19 cellular contexts compared by ENCODE assay signal in genomic region chr5:157481666-157482065, GRCh38.
"Had no signal": no experiment of that assay in that cellular context is flagged by ENCODE, and none has a peak within 500 bp of the region (broad histone marks: within the 10 kb centered on the region; RNA-seq: fewer than 3 reads in every experiment).

No MANE protein-coding gene starts in this region.

- H3K36me3 Mint-ChIP-seq: activated naive CD8-positive, alpha-beta T cell treated with anti-CD3 and anti-CD28 coated beads for 36 hours had no signal

- H3K27ac ChIP-seq: cardiac muscle cell, lower lobe of right lung, SJSA1, tibial artery had no signal

- H3K27me3 ChIP-seq: cardiac muscle cell, SJSA1, tibial artery had no signal

- H3K27ac Mint-ChIP-seq: activated naive CD8-positive, alpha-beta T cell treated with anti-CD3 and anti-CD28 coated beads for 36 hours; nephron had no signal

- DNase-seq: activated CD4-positive, CD25-positive, alpha-beta regulatory T cell; activated CD8-positive, alpha-beta memory T cell treated with anti-CD3 and anti-CD28 coated beads, Interleukin-2, amount 10 ng/mL, durations not matched to agents 7 days and 5 days; activated gamma-delta T cell treated with Interleukin-2 at 50 U/mL for 16 hours; activated naive CD8-positive, alpha-beta T cell treated with anti-CD3 and anti-CD28 coated beads for 36 hours; activated T-cell treated with anti-CD3 and anti-CD28 coated beads, Interleukin-2, amount 50 U/mL, for 1 hour; amniotic stem cell; hippocampal formation; left colon; lower lobe of right lung; nucleus accumbens; stimulated activated CD4-positive, alpha-beta T cell treated with anti-CD3 and anti-CD28 coated beads, Interleukin-4, amount 100 ng/mL, for 4 hours; stimulated activated naive CD4-positive, alpha-beta T cell treated with Interleukin-2 at 50 U/mL for 16 hours; substantia nigra; T-helper 9 cell; tibial artery had no signal

- H3K9me3 Mint-ChIP-seq: activated naive CD8-positive, alpha-beta T cell treated with anti-CD3 and anti-CD28 coated beads for 36 hours had no signal

- H3K4me3 ChIP-seq: cardiac muscle cell, lower lobe of right lung, SJSA1, tibial artery had no signal

- H3K9me3 ChIP-seq: lower lobe of right lung, SJSA1, tibial artery had no signal

- ATAC-seq: activated CD8-positive, alpha-beta memory T cell treated with anti-CD3 and anti-CD28 coated beads, Interleukin-2, amount 10 ng/mL, durations not matched to agents 7 days and 5 days; left colon; lower lobe of right lung; sciatic nerve had no signal

- H3K27me3 Mint-ChIP-seq: activated CD8-positive, alpha-beta memory T cell treated with anti-CD3 and anti-CD28 coated beads, Interleukin-2, amount 10 ng/mL, durations not matched to agents 7 days and 5 days had no signal

- H3K4me1 ChIP-seq: lower lobe of right lung had no signal

- H3K4me3 Mint-ChIP-seq: activated CD8-positive, alpha-beta memory T cell treated with anti-CD3 and anti-CD28 coated beads, Interleukin-2, amount 10 ng/mL, durations not matched to agents 7 days and 5 days; activated naive CD8-positive, alpha-beta T cell treated with anti-CD3 and anti-CD28 coated beads for 36 hours; nephron had no signal
